ENCODE assay signal across 15 cellular contexts in the genomic region with DNA sequence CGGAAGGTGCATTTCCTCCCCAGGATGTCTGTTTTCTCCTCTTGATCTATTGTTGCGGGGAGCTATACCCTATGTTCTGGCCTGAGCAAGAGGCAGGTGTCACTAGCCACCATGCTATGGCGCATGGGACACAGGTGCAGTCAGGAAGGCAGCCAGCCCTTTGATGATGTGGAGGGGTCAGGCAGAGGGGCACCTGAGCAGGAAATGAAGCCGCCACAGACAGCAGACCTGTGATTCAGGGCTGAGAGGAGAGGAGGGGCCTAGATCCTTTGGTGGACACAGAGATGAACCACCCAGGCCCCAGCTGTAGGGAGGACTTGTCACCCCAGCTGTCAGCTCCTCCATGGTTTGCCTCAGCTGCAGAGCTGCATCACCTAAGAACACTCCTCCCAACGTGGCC. TPM values are rescaled to one million over a fixed set of nuclear protein-coding genes. Genes with fewer than 3 reads are reported as not detected.
DNase-seq lines count a peak whose midpoint lies in the region; ATAC-seq and TF ChIP-seq lines count a peak whose summit lies in the region.
"Had no signal": no experiment of that assay in that cellular context is flagged by ENCODE, and none has a peak within 500 bp of the region (broad histone marks: within the 10 kb centered on the region; RNA-seq: fewer than 3 reads in every experiment).

No MANE protein-coding gene starts in this region.

- intact Hi-C loops in Right ventricle myocardium superior (cut with DNase I) (no loop called here), right cardiac atrium (cut with DNase I) (no loop called here)

- WGBS in right cardiac atrium = 81% methylated on average over 5 of the region's 5 CpGs

- H3K36me3 Mint-ChIP-seq in stimulated activated effector memory CD8-positive, alpha-beta T cell treated with anti-CD3 and anti-CD28 coated beads, Interleukin-12 subunit alpha, Interleukin-12 subunit beta, amount 100 ng/mL, for 72 hours = no peaks in the 10 kb centered on the region
- H3K36me3 Mint-ChIP-seq: CD4-positive, alpha-beta memory T cell had no signal

- no peaks in the 10 kb centered on the region for H3K9me3 Mint-ChIP-seq in stimulated activated effector memory CD8-positive, alpha-beta T cell treated with anti-CD3 and anti-CD28 coated beads, Interleukin-12 subunit alpha, Interleukin-12 subunit beta, amount 100 ng/mL, for 72 hours
- H3K9me3 Mint-ChIP-seq: H9 had no signal

- H3K4me3 Mint-ChIP-seq in stimulated activated effector memory CD8-positive, alpha-beta T cell treated with anti-CD3 and anti-CD28 coated beads, Interleukin-12 subunit alpha, Interleukin-12 subunit beta, amount 100 ng/mL, for 72 hours = no peak overlapping the region
- H3K4me3 Mint-ChIP-seq: CD4-positive, alpha-beta memory T cell; H9 had no signal

- DNase-seq in Right ventricle myocardium superior (no peak), right cardiac atrium (no peak), SHP77 treated with DMSO at 0.1 percent for 48 hours (lab: John Stamatoyannopoulos, UW) (peak; percentile 3), left kidney (ENCODE audit: low read depth, low spot score) (peak; percentile 64), midbrain (lab: John Stamatoyannopoulos, UW) (no peak), erythroblast (lab: John Stamatoyannopoulos, UW) (no peak)
- DNase-seq in stimulated activated effector memory CD8-positive, alpha-beta T cell treated with anti-CD3 and anti-CD28 coated beads, Interleukin-12 subunit alpha, Interleukin-12 subunit beta, amount 100 ng/mL, for 72 hours (ENCODE audit: low spot score in 2 of 2) = no peak
- DNase-seq: BE2C; CD4-positive, alpha-beta memory T cell; COR-L47; DMS53; GF-D8; GOT3; H9 had no signal

- TF ChIP-seq POLR2A in erythroblast (IDR thresholded peaks at IDR 0.05; ENCODE audit: low read length) = no peak

- H3K4me1 Mint-ChIP-seq in stimulated activated effector memory CD8-positive, alpha-beta T cell treated with anti-CD3 and anti-CD28 coated beads, Interleukin-12 subunit alpha, Interleukin-12 subunit beta, amount 100 ng/mL, for 72 hours = no peaks in the 10 kb centered on the region
- H3K4me1 Mint-ChIP-seq: CD4-positive, alpha-beta memory T cell had no signal

- H3K27me3 ChIP-seq in right cardiac atrium (ENCODE audit: control insufficient read depth, insufficient read depth) = no peaks in the 10 kb centered on the region

- no peak overlapping the region for H3K4me3 ChIP-seq in right cardiac atrium (ENCODE audit: low read length)

- H3K27ac ChIP-seq in right cardiac atrium (ENCODE audit: low read length) = no peak overlapping the region
- H3K27ac ChIP-seq: C4-2B had no signal

- no peak overlapping the region for H3K27ac Mint-ChIP-seq in stimulated activated effector memory CD8-positive, alpha-beta T cell treated with anti-CD3 and anti-CD28 coated beads, Interleukin-12 subunit alpha, Interleukin-12 subunit beta, amount 100 ng/mL, for 72 hours
- H3K27ac Mint-ChIP-seq: CD4-positive, alpha-beta memory T cell had no signal

- ATAC-seq in Right ventricle myocardium superior (ENCODE audit: poor library complexity) (peak; percentile 3), right cardiac atrium (no peak)
- ATAC-seq in stimulated activated effector memory CD8-positive, alpha-beta T cell treated with anti-CD3 and anti-CD28 coated beads, Interleukin-12 subunit alpha, Interleukin-12 subunit beta, amount 100 ng/mL, for 72 hours = peak; percentile 44

- H3K9me3 ChIP-seq in right cardiac atrium (ENCODE audit: control insufficient read depth, low read length) = no peaks in the 10 kb centered on the region
- H3K9me3 ChIP-seq: BE2C had no signal

- no peaks in the 10 kb centered on the region for H3K4me1 ChIP-seq in right cardiac atrium (ENCODE audit: control insufficient read depth, insufficient read depth, low read length)
- H3K4me1 ChIP-seq: BE2C had no signal

RNA-seq across cellular contexts. Expression of a gene that starts 11.7 kb away (rescaled TPM):
- total RNA-seq in Right ventricle myocardium superior = 4.5 TPM
- 1 to 10 TPM; 1.1 to 5.3 (median 3.0) TPM for total RNA-seq in right cardiac atrium
- 1.2 TPM for polyA plus RNA-seq in right cardiac atrium
- total RNA-seq: CD4-positive, alpha-beta memory T cell; H9 had no signal
- polyA plus RNA-seq: CD4-positive, alpha-beta memory T cell had no signal

Comparison
In these comparisons a context has a peak if more than half of its experiments do, and no peak if none do; other contexts are left out.
1. ATAC-seq: peak in Right ventricle myocardium superior (single experiment) and stimulated activated effector memory CD8-positive, alpha-beta T cell treated with anti-CD3 and anti-CD28 coated beads, Interleukin-12 subunit alpha, Interleukin-12 subunit beta, amount 100 ng/mL, for 72 hours (single experiment); none in right cardiac atrium (0 of 2).
2. DNase-seq: peak in SHP77 treated with DMSO at 0.1 percent for 48 hours (single experiment) and left kidney (single experiment); none in Right ventricle myocardium superior (single experiment), right cardiac atrium (0 of 3), stimulated activated effector memory CD8-positive, alpha-beta T cell treated with anti-CD3 and anti-CD28 coated beads, Interleukin-12 subunit alpha, Interleukin-12 subunit beta, amount 100 ng/mL, for 72 hours (0 of 2), midbrain (single experiment) and erythroblast (0 of 2).